In genomic region chr17:15260376-15261062, GRCh38 we compare ENCODE assay signal across 8 cellular contexts. TPM values are rescaled to one million over a fixed set of nuclear protein-coding genes. Genes with fewer than 3 reads are reported as not detected.
A peak's percentile ranks its signal among the peaks of the same experiment; 100 is the strongest.
DNase-seq lines count a peak whose midpoint lies in the region; ATAC-seq and TF ChIP-seq lines count a peak whose summit lies in the region.

No MANE protein-coding gene starts in this region.

- ATAC-seq in HG02885 (IDR thresholded peaks at IDR 0.05; ENCODE audit: poor library complexity, unreplicated experiment) (peak; percentile 61), Panc1 (peak; percentile 90), HG02840 (IDR thresholded peaks at IDR 0.05; ENCODE audit: low FRiP score, unreplicated experiment) (no peak)

- CTCF ChIA-PET in Panc1 (lab: Charles Lee), result interaction anchor here (1.0 kb wide), 1 partner anchor 242 kb away, joined by 5 read pairs; no protein-coding TSS in a partner anchor
- CTCF ChIA-PET in activated naive CD4-positive, alpha-beta T cell treated with anti-CD3 and anti-CD28 coated beads for 36 hours (lab: Charles Lee), result interaction anchor here (0.8 to 4.6 kb wide), 2 partner anchors 242 to 249 kb away, joined by 3 to 56 read pairs; no protein-coding TSS in a partner anchor

- H3K4me1 ChIP-seq in Panc1 (ENCODE audit: control insufficient read depth, insufficient read depth, low read length), result peaks cover 9% of the 10 kb centered on the region

- no peaks in the 10 kb centered on the region for H3K9me3 Mint-ChIP-seq in activated naive CD4-positive, alpha-beta T cell treated with anti-CD3 and anti-CD28 coated beads for 36 hours
- H3K9me3 Mint-ChIP-seq in nephron progenitor cell, result no peaks in the 10 kb centered on the region

- H3K4me3 Mint-ChIP-seq in activated naive CD4-positive, alpha-beta T cell treated with anti-CD3 and anti-CD28 coated beads for 36 hours, result peak overlapping the region; percentile 71
- H3K4me3 Mint-ChIP-seq in nephron progenitor cell, result peak overlapping the region; percentile 90

- TF ChIP-seq CTCF in Panc1 (IDR thresholded peaks at IDR 0.05) (peak; percentile 95), nephron progenitor cell (IDR thresholded peaks at IDR 0.05) (peak; percentile 47)

- peaks cover 8% of the 10 kb centered on the region for H3K27me3 ChIP-seq in Panc1 (ENCODE audit: control insufficient read depth, insufficient read depth, low read length)

- in situ Hi-C loops in Panc1 (cut with HindIII; ENCODE audit: low pct_unique_long_range_greater_than_20kb, low sequenced_read_pairs), result no loop called here

- H3K27ac Mint-ChIP-seq in activated naive CD4-positive, alpha-beta T cell treated with anti-CD3 and anti-CD28 coated beads for 36 hours, result no peak overlapping the region
- H3K27ac Mint-ChIP-seq in nephron progenitor cell, result peak overlapping the region; percentile 64

- H3K36me3 ChIP-seq in Panc1 (ENCODE audit: control insufficient read depth, insufficient read depth, low read length), result no peaks in the 10 kb centered on the region; the same call in none of the 2 replicates

- BruUV-seq in Panc1 (replicated peaks; lab: Mats Ljungman, UMichigan), result no TSS peak

- peak; percentile 92 for DNase-seq in EH (ENCODE audit: low read depth)
- no peak for DNase-seq in Panc1 (ENCODE audit: low read depth, low spot score)
- DNase-seq in activated naive CD4-positive, alpha-beta T cell treated with anti-CD3 and anti-CD28 coated beads for 36 hours, result peak; percentile 68
- DNase-seq in foreskin melanocyte, result peak; percentile 66
- peak; percentile 88 for DNase-seq in nephron progenitor cell
- DNase-seq in superior temporal gyrus (ENCODE audit: extremely low spot score), result peak; percentile 82

- intact Hi-C loops in Panc1 (cut with micrococcal nuclease; ENCODE audit: unreplicated experiment), result loop anchor here (2.0 kb wide), 1 partner anchor 242 kb away; no protein-coding TSS in a partner anchor
- intact Hi-C loops in activated naive CD4-positive, alpha-beta T cell treated with anti-CD3 and anti-CD28 coated beads for 36 hours (cut with micrococcal nuclease), result loop anchor here (1.0 to 5.0 kb wide), 3 partner anchors 242 to 1337 kb away; partner anchors contain the start of genes TTC19 and ZSWIM7

- no peaks in the 10 kb centered on the region for H3K36me3 Mint-ChIP-seq in activated naive CD4-positive, alpha-beta T cell treated with anti-CD3 and anti-CD28 coated beads for 36 hours (ENCODE audit: low read depth)
- H3K36me3 Mint-ChIP-seq in nephron progenitor cell (ENCODE audit: low read depth), result no peaks in the 10 kb centered on the region

- 0 out of 2 replicates have a peak overlapping the region, but pooled peaks have one; percentile 44 for H3K27ac ChIP-seq in Panc1 (ENCODE audit: low read length)

- peaks cover 67% of the 10 kb centered on the region for H3K27me3 Mint-ChIP-seq in activated naive CD4-positive, alpha-beta T cell treated with anti-CD3 and anti-CD28 coated beads for 36 hours (ENCODE audit: low read depth)
- H3K27me3 Mint-ChIP-seq in nephron progenitor cell (ENCODE audit: low read depth, poor library complexity), result peaks cover 79% of the 10 kb centered on the region

- peaks cover 14% of the 10 kb centered on the region for H3K4me1 Mint-ChIP-seq in activated naive CD4-positive, alpha-beta T cell treated with anti-CD3 and anti-CD28 coated beads for 36 hours (ENCODE audit: low read depth)
- H3K4me1 Mint-ChIP-seq in nephron progenitor cell, result peaks cover 32% of the 10 kb centered on the region

- H3K4me3 ChIP-seq in Panc1 (ENCODE audit: low read depth in 2 of 2, low read length in 2 of 2), result peak overlapping the region; percentile 56 to 68

- H3K9me3 ChIP-seq in Panc1 (ENCODE audit: control insufficient read depth, insufficient read depth, low read depth, low read length), result no peaks in the 10 kb centered on the region

- POLR2A ChIA-PET in Panc1 (lab: Charles Lee), result no interaction called here

RNA-seq across cellular contexts. Expression of gene PMP22, which starts 4.6 kb away (rescaled TPM):
- total RNA-seq in Panc1 (2021; ENCODE audit: unreplicated experiment), result 6.0 TPM
- polyA plus RNA-seq in Panc1 (2012; ENCODE audit: insufficient read length), result 6.6 TPM
- total RNA-seq in activated naive CD4-positive, alpha-beta T cell treated with anti-CD3 and anti-CD28 coated beads for 36 hours, result under 1 TPM in 1 of 2 experiments, not detected in 1; 0.12 TPM
